21 cellular contexts compared by ENCODE assay signal in genomic region chr13:45295536-45295935, GRCh38. TPM values are rescaled to one million over a fixed set of nuclear protein-coding genes. Genes with fewer than 3 reads are reported as not detected.
A peak's percentile ranks its signal among the peaks of the same experiment; 100 is the strongest.
DNase-seq lines count a peak whose midpoint lies in the region; FAIRE-seq and TF ChIP-seq lines count a peak whose summit lies in the region.
"Had no signal": no experiment of that assay in that cellular context is flagged by ENCODE, and none has a peak within 500 bp of the region (broad histone marks: within the 10 kb centered on the region; RNA-seq: fewer than 3 reads in every experiment).

No MANE protein-coding gene starts in this region.

- TF ChIP-seq POLR2A in GM12891 (IDR thresholded peaks at IDR 0.05; ENCODE audit: low read depth, low read length) = no peak

- FAIRE-seq in GM12891 (lab: Jason Lieb, UNC) = no peak

- no peak for TF ChIP-seq CTCF in fibroblast of villous mesenchyme (IDR thresholded peaks at IDR 0.05; ENCODE audit: insufficient read depth, low read depth, low read length)

- H3K36me3 ChIP-seq in adipocyte (ENCODE audit: control insufficient read depth, insufficient read depth, low read length, severe bottlenecking) = no peaks in the 10 kb centered on the region
- H3K36me3 ChIP-seq: prostate gland, tibial artery had no signal

- H3K4me3 ChIP-seq in adipocyte (ENCODE audit: low read length) (no peak overlapping the region), fibroblast of villous mesenchyme (ENCODE audit: low read depth, low read length) (no peak overlapping the region), skeletal muscle cell (ENCODE audit: low read depth, low read length) (no peak overlapping the region)
- H3K4me3 ChIP-seq: dorsolateral prefrontal cortex, prostate gland, tibial artery had no signal

- H3K9me3 ChIP-seq in adipocyte (ENCODE audit: control insufficient read depth, low read length) = no peaks in the 10 kb centered on the region
- H3K9me3 ChIP-seq: prostate gland, tibial artery had no signal

- DNase-seq in activated CD8-positive, alpha-beta memory T cell treated with anti-CD3 and anti-CD28 coated beads for 24 hours = peak; percentile 11
- DNase-seq in activated CD8-positive, alpha-beta memory T cell treated with anti-CD3 and anti-CD28 coated beads, Interleukin-2, amount 50 U/mL, for 4 hours = no peak
- DNase-seq in adipocyte (ENCODE audit: low read depth) = peak; percentile 3
- DNase-seq in fibroblast of villous mesenchyme (ENCODE audit: low read depth) = peak; percentile 47
- peak; percentile 61 for DNase-seq in skeletal muscle cell (ENCODE audit: low read depth)
- no peak for DNase-seq in GM12891 (ENCODE audit: insufficient read length, low spot score)
- no peak for DNase-seq in mesenteric fat pad (ENCODE audit: low spot score)
- DNase-seq in GM03348 (ENCODE audit: low spot score) = no peak
- DNase-seq: 8988T; activated CD4-positive, CD25-positive, alpha-beta regulatory T cell treated with anti-CD3 and anti-CD28 coated beads, Interleukin-2, amount 50 U/mL, for 72 hours; activated naive CD4-positive, alpha-beta T cell treated with anti-CD3 and anti-CD28 coated beads, Interleukin-2, amount 50 U/mL, for 16 hours; DMS153; dorsolateral prefrontal cortex; immature natural killer cell; Karpas-422; NCI-H1105 treated with DMSO at 0.1 percent for 48 hours; NCI-H2171 treated with DMSO at 0.1 percent for 48 hours; PC-3; stimulated activated CD4-positive, alpha-beta T cell treated with anti-CD3 and anti-CD28 coated beads, Interleukin-15, amount 100 ng/mL, for 24 hours; tibial artery had no signal

- H3K27me3 ChIP-seq in adipocyte (replicated peaks; ENCODE audit: control insufficient read depth, insufficient read depth, low read length) = no peaks in the 10 kb centered on the region
- H3K27me3 ChIP-seq: dorsolateral prefrontal cortex had no signal

- no peak overlapping the region for H3K9ac ChIP-seq in adipocyte (ENCODE audit: low read length)

- no peaks in the 10 kb centered on the region for H3K4me1 ChIP-seq in adipocyte (ENCODE audit: control insufficient read depth, insufficient read depth, low read length)
- H3K4me1 ChIP-seq: prostate gland, tibial artery had no signal

TF ChIP-seq in GM12891, 5 proteins besides CTCF, POLR2A, EP300 and RAD21:
- no peak for TF ChIP-seq TAF1 (IDR thresholded peaks at IDR 0.05; ENCODE audit: low read depth, low read length)
- TF ChIP-seq SPI1 (IDR thresholded peaks at IDR 0.05; ENCODE audit: low read depth, low read length) = no peak
- TF ChIP-seq POU2F2 (IDR thresholded peaks at IDR 0.05; ENCODE audit: low read depth, low read length) = no peak
- TF ChIP-seq POLR2AphosphoS5 (IDR thresholded peaks at IDR 0.05; ENCODE audit: low read depth, low read length) = no peak
- no peak for TF ChIP-seq PAX5 (IDR thresholded peaks at IDR 0.05; ENCODE audit: insufficient read depth, low read length, severe bottlenecking)

RNA-seq across cellular contexts. Expression of gene TPT1, which starts 45.4 kb away (rescaled TPM):
- total RNA-seq in fibroblast of villous mesenchyme = 1,653 and 2,345 TPM in 2 replicates
- 5,358 TPM for polyA plus RNA-seq in GM12891 (2012; ENCODE audit: low read depth, missing spikeins)
- 3,722 TPM for total RNA-seq in mesenteric fat pad

Comparison
In these comparisons a context has a peak if more than half of its experiments do, and no peak if none do; other contexts are left out.
1. DNase-seq: peak in activated CD8-positive, alpha-beta memory T cell treated with anti-CD3 and anti-CD28 coated beads for 24 hours (single experiment), adipocyte (single experiment), fibroblast of villous mesenchyme (single experiment) and skeletal muscle cell (single experiment); none in activated CD8-positive, alpha-beta memory T cell treated with anti-CD3 and anti-CD28 coated beads, Interleukin-2, amount 50 U/mL, for 4 hours (single experiment), GM12891 (single experiment), mesenteric fat pad (single experiment) and GM03348 (single experiment).